Comparison of ENCODE assay signal across 8 cellular contexts in genomic region chr7:28926871-28927597, GRCh38. TPM values are rescaled to one million over a fixed set of nuclear protein-coding genes. Genes with fewer than 3 reads are reported as not detected.
DNase-seq lines count a peak whose midpoint lies in the region; ATAC-seq and TF ChIP-seq lines count a peak whose summit lies in the region.

No MANE protein-coding gene starts in this region.

- no peaks in the 10 kb centered on the region for H3K9me3 Mint-ChIP-seq in neural crest cell

- no peaks in the 10 kb centered on the region for H3K36me3 ChIP-seq in ES-I3 (ENCODE audit: insufficient read depth, low read length)
- H3K36me3 ChIP-seq in H7 (replicated peaks; ENCODE audit: control insufficient read depth, insufficient read depth, low read length) = no peaks in the 10 kb centered on the region
- H3K36me3 ChIP-seq in thyroid gland = no peaks in the 10 kb centered on the region

- H3K4me3 Mint-ChIP-seq in neural crest cell = peak overlapping the region; percentile 85

- WGBS in thyroid gland, 2 donors = 6 to 7% methylated on average over 22 of the region's 22 CpGs

- TF ChIP-seq CTCF in LNCaP clone FGC (IDR thresholded peaks at IDR 0.05; ENCODE audit: control insufficient read depth, extremely low read depth, insufficient read depth) = peak; percentile 76
- peak; percentile 92 for TF ChIP-seq CTCF in foreskin keratinocyte (conservative IDR thresholded peaks at IDR 0.05)
- peak; percentile 91 for TF ChIP-seq CTCF in neural crest cell (conservative IDR thresholded peaks at IDR 0.05)
- TF ChIP-seq CTCF in thyroid gland (IDR thresholded peaks at IDR 0.05) = peak; percentile 57 to 91 (median 81)

- H3K4me3 ChIP-seq in H7 (ENCODE audit: insufficient read depth, low read depth, low read length) = peak overlapping the region; percentile 49
- peak overlapping the region; percentile 48 for H3K4me3 ChIP-seq in LNCaP clone FGC (ENCODE audit: low read depth, low read length)
- peak overlapping the region in 1 of 3 donors; percentile 17 for H3K4me3 ChIP-seq in thyroid gland (replicated peaks in 1 of 3)

- peak overlapping the region; percentile 50 for H3K27ac Mint-ChIP-seq in neural crest cell (ENCODE audit: unreplicated experiment)

- H3K4me1 Mint-ChIP-seq in neural crest cell = peaks cover 27% of the 10 kb centered on the region

- H3K27me3 ChIP-seq in H7 (ENCODE audit: control insufficient read depth, insufficient read depth, low read length) (peaks cover 4% of the 10 kb centered on the region; the same call in 1 of the 2 replicates), foreskin keratinocyte (peaks cover 17% of the 10 kb centered on the region), thyroid gland (no peaks in the 10 kb centered on the region)

- H3K9ac ChIP-seq in ES-I3 (ENCODE audit: low read depth, low read length) = peak overlapping the region; percentile 56

- no peaks in the 10 kb centered on the region; the same call in 1 of the 2 replicates for H3K4me1 ChIP-seq in ES-I3 (ENCODE audit: insufficient read depth, low read length)
- no peaks in the 10 kb centered on the region for H3K4me1 ChIP-seq in foreskin keratinocyte
- H3K4me1 ChIP-seq in thyroid gland = peaks cover 5 to 10% of the 10 kb centered on the region in 2 donors

- peak; percentile 82 for ATAC-seq in foreskin keratinocyte

- DNase-seq in H7 (peak; percentile 46), LNCaP clone FGC (ENCODE audit: low read depth) (peak; percentile 74), RPMI8226 (peak; percentile 87), foreskin keratinocyte (peak; percentile 47 to 73), neural crest cell (ENCODE audit: low read depth, low spot score) (peak; percentile 53), thyroid gland (peak; percentile 80 to 81)
- DNase-seq in activated effector memory CD4-positive, alpha-beta T cell treated with Interleukin-2 at 50 U/mL for 16 hours = peak; percentile 9

- intact Hi-C loops in thyroid gland (cut with DNase I) = loop anchor here (5.0 kb wide), 2 partner anchors 35 to 180 kb away; no protein-coding TSS in a partner anchor

- H3K27ac ChIP-seq in foreskin keratinocyte = no peak overlapping the region
- H3K27ac ChIP-seq in thyroid gland = peak overlapping the region in 2 of 3 donors; percentile 19 to 24

- H3K27me3 Mint-ChIP-seq in neural crest cell (ENCODE audit: low read depth) = peaks cover 20% of the 10 kb centered on the region

- no peaks in the 10 kb centered on the region for H3K9me3 ChIP-seq in ES-I3 (ENCODE audit: control insufficient read depth, insufficient read depth, low read length)
- no peaks in the 10 kb centered on the region for H3K9me3 ChIP-seq in thyroid gland

- no peak for TF ChIP-seq POLR2A in thyroid gland (IDR thresholded peaks at IDR 0.05)

- H3K36me3 Mint-ChIP-seq in neural crest cell (ENCODE audit: low read depth) = no peaks in the 10 kb centered on the region

RNA-seq across cellular contexts. Expression of gene TRIL, which starts 31.1 kb away (rescaled TPM):
- total RNA-seq in H7 (2014; rRNA removed; shearing (Covaris generic)) = 1.5 and 2.2 TPM in 2 replicates
- total RNA-seq in foreskin keratinocyte (not detected in 2 replicates), neural crest cell (60.7 and 61.5 TPM in 2 replicates), thyroid gland (10 to 100 TPM in 1 of 4 donors, 1 to 10 TPM in 3; 3.3 to 11.0 (median 9.7) TPM)
- polyA plus RNA-seq in foreskin keratinocyte = 0.01 TPM in 1 of 2 replicates, not detected in the other

Comparison
In these comparisons a context has a peak if more than half of its experiments do, and no peak if none do; other contexts are left out.
1. DNase-seq: peak in every context shown above with its lines; median percentile 87 in RPMI8226; 80 in thyroid gland; 74 in LNCaP clone FGC; 60 in foreskin keratinocyte; 53 in neural crest cell; 46 in H7; 9 in activated effector memory CD4-positive, alpha-beta T cell treated with Interleukin-2 at 50 U/mL for 16 hours.